Comparison of ENCODE assay signal across 24 cellular contexts in genomic region chrX:112628288-112628687, GRCh38. TPM values are rescaled to one million over a fixed set of nuclear protein-coding genes. Genes with fewer than 3 reads are reported as not detected.
A peak's percentile ranks its signal among the peaks of the same experiment; 100 is the strongest.
DNase-seq lines count a peak whose midpoint lies in the region; ATAC-seq, FAIRE-seq and TF ChIP-seq lines count a peak whose summit lies in the region.
"Had no signal": no experiment of that assay in that cellular context is flagged by ENCODE, and none has a peak within 500 bp of the region (broad histone marks: within the 10 kb centered on the region; RNA-seq: fewer than 3 reads in every experiment).

No MANE protein-coding gene starts in this region.

- no peaks in the 10 kb centered on the region for H3K36me3 ChIP-seq in heart right ventricle
- H3K36me3 ChIP-seq in H1 (ENCODE audit: control insufficient read depth in 2 of 4, insufficient read depth in 4 of 4, low read length in 3 of 4), result no peaks in the 10 kb centered on the region; a peak in 1 of 8 replicates
- H3K36me3 ChIP-seq: BE2C, BLaER1 had no signal

- intact Hi-C loops in heart right ventricle (cut with DNase I) (no loop called here), cardiac septum (cut with DNase I) (no loop called here)

- H3K4me1 ChIP-seq in heart right ventricle (no peaks in the 10 kb centered on the region), H1 (replicated peaks in 1 of 4; ENCODE audit: control insufficient read depth in 3 of 4, insufficient read depth in 4 of 4, low read length in 3 of 4) (peaks cover 0 to 2% (median under 1%) of the 10 kb centered on the region in 4 experiments; a peak in 1 of 7 replicates)
- H3K4me1 ChIP-seq: BE2C, BLaER1, Caco-2 had no signal

- no peak overlapping the region for H3K4me2 ChIP-seq in H1 (ENCODE audit: insufficient read depth in 1 of 2, low read depth in 2 of 2, low read length in 2 of 2)
- H3K4me2 ChIP-seq: BLaER1 had no signal

- DNase-seq in heart right ventricle (peak; percentile 3 to 6), cardiac septum (ENCODE audit: low spot score) (no peak), H1 (ENCODE audit: low read depth in 1 of 2, low spot score in 2 of 2) (no peak), fibroblast of gingiva (ENCODE audit: low read depth) (peak; percentile 0), NCI-H146 treated with DMSO at 0.1 percent for 48 hours (lab: John Stamatoyannopoulos, UW; ENCODE audit: unreplicated experiment) (no peak)
- DNase-seq: 8988T; ACHN; BE2C; C1 segment of cervical spinal cord; Caco-2; Calu3; CD4-positive, alpha-beta memory T cell; CD4-positive, CD25-positive, alpha-beta regulatory T cell; DMS79 treated with DMSO at 0.1 percent for 48 hours; GF-D8 had no signal

- H3K79me1 ChIP-seq in H1 (ENCODE audit: low read depth, low read length), result no peaks in the 10 kb centered on the region

- H2AK5ac ChIP-seq in H1 (ENCODE audit: low read depth, low read length), result no peak overlapping the region

- H3K27me3 ChIP-seq in heart right ventricle, result peaks cover 0 to 41% (median 0%) of the 10 kb centered on the region in 7 donors
- no peaks in the 10 kb centered on the region for H3K27me3 ChIP-seq in H1 (replicated peaks in 1 of 4; ENCODE audit: control insufficient read depth in 3 of 4, extremely low read depth in 1 of 4, insufficient read depth in 3 of 4, low read length in 3 of 4)
- H3K27me3 ChIP-seq: BE2C had no signal

- no peak overlapping the region for H3K14ac ChIP-seq in H1 (ENCODE audit: insufficient read length)

- no peak overlapping the region for H3K56ac ChIP-seq in H1 (replicated peaks; ENCODE audit: insufficient read length, low read depth, low read length)

- ATAC-seq in heart right ventricle (peak in 5 of 8 donors; percentile 22 to 89 (median 55)), HG02798 (IDR thresholded peaks at IDR 0.05; ENCODE audit: poor library complexity, unreplicated experiment) (no peak)

- no peak overlapping the region for H2BK5ac ChIP-seq in H1 (ENCODE audit: low read depth, low read length)

- POLR2A ChIA-PET in H1 (lab: Charles Lee; ENCODE audit: partially characterized antibody), result no interaction called here

- CTCF ChIA-PET in H1 (lab: Charles Lee; ENCODE audit: partially characterized antibody), result interaction anchor here (1.1 to 1.2 kb wide), 2 partner anchors 11 to 410 kb away, joined by 3 read pairs; no protein-coding TSS in a partner anchor

- H4K20me1 ChIP-seq in H1 (replicated peaks in 1 of 2; ENCODE audit: control insufficient read depth in 1 of 2, insufficient read depth in 2 of 2, low read length in 2 of 2), result no peaks in the 10 kb centered on the region
- H4K20me1 ChIP-seq: BLaER1 had no signal

- FAIRE-seq in H1 (lab: Jason Lieb, UNC), result no peak
- FAIRE-seq: A204.1, D721Med, G401.6, GM12891, GM19239 had no signal

- H2BK20ac ChIP-seq in H1 (ENCODE audit: low read length), result no peak overlapping the region

- 0 out of 2 replicates have a peak overlapping the region, but pooled peaks have one; percentile 27 for H2BK12ac ChIP-seq in H1 (ENCODE audit: low read depth, low read length)

- no peak for TF ChIP-seq CTCF in heart right ventricle (IDR thresholded peaks at IDR 0.05)
- no peak for TF ChIP-seq CTCF in H1 (IDR thresholded peaks at IDR 0.05; ENCODE audit: control extremely low read depth in 1 of 3, insufficient read depth in 1 of 3, low read depth in 1 of 3, low read length in 3 of 3)

- no peak overlapping the region for H4K8ac ChIP-seq in H1 (ENCODE audit: extremely low read depth, insufficient read depth, low read length)

- H3K27ac ChIP-seq in heart right ventricle (no peak overlapping the region), H1 (ENCODE audit: low read depth, low read length) (no peak overlapping the region)
- H3K27ac ChIP-seq: BLaER1 had no signal

- H2AFZ ChIP-seq in H1 (ENCODE audit: low read length), result no peak overlapping the region

- no peak overlapping the region for H3K23ac ChIP-seq in H1 (ENCODE audit: insufficient read length)

- H3K9me3 ChIP-seq in heart right ventricle (no peaks in the 10 kb centered on the region), H1 (ENCODE audit: insufficient read depth in 2 of 2, low read depth in 1 of 2, low read length in 1 of 2) (no peaks in the 10 kb centered on the region)
- H3K9me3 ChIP-seq: BE2C, BLaER1, Caco-2 had no signal

- H3K9ac ChIP-seq in H1 (replicated peaks in 1 of 4; ENCODE audit: extremely low read depth in 1 of 4, low read depth in 3 of 4, low read length in 3 of 4), result no peak overlapping the region
- H3K9ac ChIP-seq: BLaER1 had no signal

- H4K91ac ChIP-seq in H1 (replicated peaks; ENCODE audit: insufficient read length, low read length), result no peak overlapping the region

- no peak for TF ChIP-seq POLR2A in H1 (IDR thresholded peaks at IDR 0.05; ENCODE audit: control extremely low read depth in 1 of 2, low read depth in 2 of 2, low read length in 2 of 2)

- H3K4me3 ChIP-seq in heart right ventricle, result no peak overlapping the region
- no peak overlapping the region for H3K4me3 ChIP-seq in H1 (ENCODE audit: extremely low read depth in 1 of 4, insufficient read depth in 2 of 4, low read depth in 3 of 4, low read length in 4 of 4)
- H3K4me3 ChIP-seq: BLaER1 had no signal

- TF ChIP-seq EP300 in H1 (IDR thresholded peaks at IDR 0.05; ENCODE audit: borderline replicate concordance in 1 of 2, low read depth in 2 of 2, low read length in 2 of 2), result no peak

- no peaks in the 10 kb centered on the region for H3K79me2 ChIP-seq in H1 (ENCODE audit: control insufficient read depth in 1 of 2, insufficient read depth in 2 of 2, low read length in 2 of 2)

- no peak overlapping the region for H3K4ac ChIP-seq in H1 (replicated peaks; ENCODE audit: insufficient read length, low read depth, low read length)

- H4K5ac ChIP-seq in H1 (ENCODE audit: insufficient read length, low read depth, low read length), result no peak overlapping the region

- TF ChIP-seq RAD21 in H1 (IDR thresholded peaks at IDR 0.05 in 1 of 2, conservative IDR thresholded peaks at IDR 0.05 in 1 of 2; ENCODE audit: low read depth in 2 of 2, low read length in 2 of 2), result no peak

- H2BK15ac ChIP-seq in H1 (ENCODE audit: low read length), result no peak overlapping the region

- no peaks in the 10 kb centered on the region for H3K23me2 ChIP-seq in H1 (ENCODE audit: low read depth, low read length)

- no peak overlapping the region for H3K18ac ChIP-seq in H1 (ENCODE audit: extremely low read depth, low read length)

- no peak overlapping the region for H2BK120ac ChIP-seq in H1 (replicated peaks; ENCODE audit: low read depth, low read length)

RNA-seq across cellular contexts. Expression of gene LHFPL1, which starts 51.5 kb away (rescaled TPM):
- total RNA-seq in heart right ventricle, result under 1 TPM in 6 of 10 donors, not detected in 4; 0.14 to 0.81 (median 0.30) TPM
- under 1 TPM; 0.04 to 0.29 TPM for polyA plus RNA-seq in heart right ventricle
- total RNA-seq in cardiac septum, result 0.19 TPM
- 2.0 and 2.3 TPM in 2 replicates for total RNA-seq in H1 (2021; fragmentation: NEBNext Ultra II Directional; extraction: Animal tissue kit (Norgen Biotek cat#: 25700))
- 0.86 and 1.1 TPM in 2 replicates for polyA plus RNA-seq in H1 (2011; rRNA removed)
- 1.2 TPM for polyA plus RNA-seq in H1 (2011; cell fraction: cytosol; rRNA removed)
- 1.3 TPM for polyA plus RNA-seq in H1 (2011; cell fraction: nucleus; rRNA removed)
- 0.76 to 1.5 TPM (median 1.1 TPM) in 4 replicates for polyA plus RNA-seq in H1 (2012, experiment 1 of 2)
- not detected for polyA plus RNA-seq in H1 (2012, experiment 2 of 2)
- 0.91 TPM for polyA plus RNA-seq in H1 (2013, experiment 1 of 2)
- 0.98 TPM for polyA plus RNA-seq in H1 (2013, experiment 2 of 2)
- 6.6 and 6.8 TPM in 2 replicates for polyA minus RNA-seq in H1 (2011; rRNA and poly(A)+ RNA removed)
- 2.4 TPM for polyA minus RNA-seq in H1 (2011; cell fraction: cytosol; rRNA and poly(A)+ RNA removed)
- 8.3 TPM for polyA minus RNA-seq in H1 (2011; cell fraction: nucleus; rRNA and poly(A)+ RNA removed)
- total RNA-seq: A673, Caco-2, Calu3 had no signal
- polyA plus RNA-seq: CD14-positive monocyte had no signal

Comparison
In these comparisons a context has a peak if more than half of its experiments do, and no peak if none do; other contexts are left out.
1. DNase-seq: peak in heart right ventricle (2 of 2) and fibroblast of gingiva (single experiment); none in cardiac septum (single experiment), H1 (0 of 2) and NCI-H146 treated with DMSO at 0.1 percent for 48 hours (single experiment).